Comparison of ENCODE assay signal across 2 cellular contexts in the genomic region with DNA sequence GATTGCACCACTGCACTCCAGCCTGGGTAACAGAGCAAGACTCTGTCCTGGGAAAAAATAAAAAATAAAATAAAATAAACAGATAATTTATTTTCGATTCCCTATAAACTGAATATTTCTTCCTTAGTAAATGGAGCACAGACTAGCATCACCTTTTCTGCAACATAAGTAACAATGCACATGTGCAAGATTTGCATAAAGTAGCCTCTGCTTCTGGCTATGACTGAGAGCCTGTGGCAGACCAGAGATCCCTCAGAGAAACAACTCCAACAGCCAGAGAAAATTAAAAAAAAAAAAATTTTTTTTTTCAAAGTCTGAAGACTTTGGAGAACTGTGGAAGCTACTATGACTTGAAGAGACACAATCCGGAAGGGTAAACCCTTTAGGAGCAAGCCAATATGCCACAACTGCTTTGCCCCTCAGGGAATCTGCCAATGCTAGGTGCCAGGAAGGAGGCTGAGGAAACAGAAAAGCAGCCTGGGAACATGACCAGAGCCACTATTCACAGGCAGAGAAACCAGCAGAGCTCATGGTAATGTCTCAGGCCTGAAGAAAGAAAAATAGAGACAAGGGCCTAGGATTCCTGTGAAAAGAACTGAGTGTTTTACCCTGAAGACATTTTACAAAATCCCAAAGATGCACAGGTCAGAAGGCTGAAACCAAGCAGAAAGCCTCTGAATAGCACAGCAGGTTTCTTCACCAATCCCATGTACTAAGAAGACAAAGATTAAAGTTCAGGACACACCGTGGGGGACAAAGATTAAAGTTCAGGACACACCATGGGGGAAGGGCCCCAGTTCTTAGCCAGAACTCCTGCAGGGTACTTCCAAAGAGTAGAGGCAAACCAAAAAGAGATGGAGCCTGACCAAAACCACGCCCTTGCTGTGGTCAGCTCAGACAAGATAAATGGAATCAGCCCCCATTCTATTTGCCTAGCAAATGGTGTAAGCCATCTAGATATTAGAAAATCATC.
TF ChIP-seq lines count a peak whose summit lies in the region.

No MANE protein-coding gene starts in this region.

TF ChIP-seq in WTC11, 78 proteins besides CTCF, POLR2A, EP300 and RAD21:
- TF ChIP-seq ZNF423 (CRISPR knock-in tag; IDR thresholded peaks at IDR 0.05), result peak; percentile 50
- TF ChIP-seq MYBL2 (CRISPR knock-in tag; IDR thresholded peaks at IDR 0.05), result no peak
- TF ChIP-seq, protein P1, sequence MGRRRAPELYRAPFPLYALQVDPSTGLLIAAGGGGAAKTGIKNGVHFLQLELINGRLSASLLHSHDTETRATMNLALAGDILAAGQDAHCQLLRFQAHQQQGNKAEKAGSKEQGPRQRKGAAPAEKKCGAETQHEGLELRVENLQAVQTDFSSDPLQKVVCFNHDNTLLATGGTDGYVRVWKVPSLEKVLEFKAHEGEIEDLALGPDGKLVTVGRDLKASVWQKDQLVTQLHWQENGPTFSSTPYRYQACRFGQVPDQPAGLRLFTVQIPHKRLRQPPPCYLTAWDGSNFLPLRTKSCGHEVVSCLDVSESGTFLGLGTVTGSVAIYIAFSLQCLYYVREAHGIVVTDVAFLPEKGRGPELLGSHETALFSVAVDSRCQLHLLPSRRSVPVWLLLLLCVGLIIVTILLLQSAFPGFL (CRISPR knock-in tag; IDR thresholded peaks at IDR 0.05; ENCODE audit: borderline replicate concordance), result no peak
- TF ChIP-seq, protein P2, sequence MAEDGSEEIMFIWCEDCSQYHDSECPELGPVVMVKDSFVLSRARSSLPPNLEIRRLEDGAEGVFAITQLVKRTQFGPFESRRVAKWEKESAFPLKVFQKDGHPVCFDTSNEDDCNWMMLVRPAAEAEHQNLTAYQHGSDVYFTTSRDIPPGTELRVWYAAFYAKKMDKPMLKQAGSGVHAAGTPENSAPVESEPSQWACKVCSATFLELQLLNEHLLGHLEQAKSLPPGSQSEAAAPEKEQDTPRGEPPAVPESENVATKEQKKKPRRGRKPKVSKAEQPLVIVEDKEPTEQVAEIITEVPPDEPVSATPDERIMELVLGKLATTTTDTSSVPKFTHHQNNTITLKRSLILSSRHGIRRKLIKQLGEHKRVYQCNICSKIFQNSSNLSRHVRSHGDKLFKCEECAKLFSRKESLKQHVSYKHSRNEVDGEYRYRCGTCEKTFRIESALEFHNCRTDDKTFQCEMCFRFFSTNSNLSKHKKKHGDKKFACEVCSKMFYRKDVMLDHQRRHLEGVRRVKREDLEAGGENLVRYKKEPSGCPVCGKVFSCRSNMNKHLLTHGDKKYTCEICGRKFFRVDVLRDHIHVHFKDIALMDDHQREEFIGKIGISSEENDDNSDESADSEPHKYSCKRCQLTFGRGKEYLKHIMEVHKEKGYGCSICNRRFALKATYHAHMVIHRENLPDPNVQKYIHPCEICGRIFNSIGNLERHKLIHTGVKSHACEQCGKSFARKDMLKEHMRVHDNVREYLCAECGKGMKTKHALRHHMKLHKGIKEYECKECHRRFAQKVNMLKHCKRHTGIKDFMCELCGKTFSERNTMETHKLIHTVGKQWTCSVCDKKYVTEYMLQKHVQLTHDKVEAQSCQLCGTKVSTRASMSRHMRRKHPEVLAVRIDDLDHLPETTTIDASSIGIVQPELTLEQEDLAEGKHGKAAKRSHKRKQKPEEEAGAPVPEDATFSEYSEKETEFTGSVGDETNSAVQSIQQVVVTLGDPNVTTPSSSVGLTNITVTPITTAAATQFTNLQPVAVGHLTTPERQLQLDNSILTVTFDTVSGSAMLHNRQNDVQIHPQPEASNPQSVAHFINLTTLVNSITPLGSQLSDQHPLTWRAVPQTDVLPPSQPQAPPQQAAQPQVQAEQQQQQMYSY (CRISPR knock-in tag; IDR thresholded peaks at IDR 0.05), result no peak
- TF ChIP-seq EMX1 (CRISPR knock-in tag; IDR thresholded peaks at IDR 0.05), result no peak
- TF ChIP-seq, protein P3, sequence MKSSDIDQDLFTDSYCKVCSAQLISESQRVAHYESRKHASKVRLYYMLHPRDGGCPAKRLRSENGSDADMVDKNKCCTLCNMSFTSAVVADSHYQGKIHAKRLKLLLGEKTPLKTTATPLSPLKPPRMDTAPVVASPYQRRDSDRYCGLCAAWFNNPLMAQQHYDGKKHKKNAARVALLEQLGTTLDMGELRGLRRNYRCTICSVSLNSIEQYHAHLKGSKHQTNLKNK (CRISPR knock-in tag; IDR thresholded peaks at IDR 0.05), result no peak
- TF ChIP-seq, protein P4, sequence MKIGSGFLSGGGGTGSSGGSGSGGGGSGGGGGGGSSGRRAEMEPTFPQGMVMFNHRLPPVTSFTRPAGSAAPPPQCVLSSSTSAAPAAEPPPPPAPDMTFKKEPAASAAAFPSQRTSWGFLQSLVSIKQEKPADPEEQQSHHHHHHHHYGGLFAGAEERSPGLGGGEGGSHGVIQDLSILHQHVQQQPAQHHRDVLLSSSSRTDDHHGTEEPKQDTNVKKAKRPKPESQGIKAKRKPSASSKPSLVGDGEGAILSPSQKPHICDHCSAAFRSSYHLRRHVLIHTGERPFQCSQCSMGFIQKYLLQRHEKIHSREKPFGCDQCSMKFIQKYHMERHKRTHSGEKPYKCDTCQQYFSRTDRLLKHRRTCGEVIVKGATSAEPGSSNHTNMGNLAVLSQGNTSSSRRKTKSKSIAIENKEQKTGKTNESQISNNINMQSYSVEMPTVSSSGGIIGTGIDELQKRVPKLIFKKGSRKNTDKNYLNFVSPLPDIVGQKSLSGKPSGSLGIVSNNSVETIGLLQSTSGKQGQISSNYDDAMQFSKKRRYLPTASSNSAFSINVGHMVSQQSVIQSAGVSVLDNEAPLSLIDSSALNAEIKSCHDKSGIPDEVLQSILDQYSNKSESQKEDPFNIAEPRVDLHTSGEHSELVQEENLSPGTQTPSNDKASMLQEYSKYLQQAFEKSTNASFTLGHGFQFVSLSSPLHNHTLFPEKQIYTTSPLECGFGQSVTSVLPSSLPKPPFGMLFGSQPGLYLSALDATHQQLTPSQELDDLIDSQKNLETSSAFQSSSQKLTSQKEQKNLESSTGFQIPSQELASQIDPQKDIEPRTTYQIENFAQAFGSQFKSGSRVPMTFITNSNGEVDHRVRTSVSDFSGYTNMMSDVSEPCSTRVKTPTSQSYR (CRISPR knock-in tag; IDR thresholded peaks at IDR 0.05), result no peak

TF ChIP-seq in HepG2, 621 proteins besides CTCF, POLR2A, EP300 and RAD21 (continues in another document):
- peak; percentile 32; the same call in 1 of the 2 replicates for TF ChIP-seq FOXP4 (CRISPR knock-in tag; IDR thresholded peaks at IDR 0.05)
- no peak for TF ChIP-seq ARID2 (CRISPR knock-in tag; IDR thresholded peaks at IDR 0.05; ENCODE audit: borderline replicate concordance)
- 0 out of 2 replicates have a peak, but pooled peaks have one; percentile 51 for TF ChIP-seq ZSCAN12 (CRISPR knock-in tag; IDR thresholded peaks at IDR 0.05)
- peak; percentile 42; the same call in 1 of the 2 replicates for TF ChIP-seq NAIF1 (CRISPR knock-in tag; IDR thresholded peaks at IDR 0.05; ENCODE audit: borderline replicate concordance)
- peak; percentile 97 for TF ChIP-seq NCOR1 (IDR thresholded peaks at IDR 0.05; ENCODE audit: borderline replicate concordance, low read length)
- TF ChIP-seq, protein P5, sequence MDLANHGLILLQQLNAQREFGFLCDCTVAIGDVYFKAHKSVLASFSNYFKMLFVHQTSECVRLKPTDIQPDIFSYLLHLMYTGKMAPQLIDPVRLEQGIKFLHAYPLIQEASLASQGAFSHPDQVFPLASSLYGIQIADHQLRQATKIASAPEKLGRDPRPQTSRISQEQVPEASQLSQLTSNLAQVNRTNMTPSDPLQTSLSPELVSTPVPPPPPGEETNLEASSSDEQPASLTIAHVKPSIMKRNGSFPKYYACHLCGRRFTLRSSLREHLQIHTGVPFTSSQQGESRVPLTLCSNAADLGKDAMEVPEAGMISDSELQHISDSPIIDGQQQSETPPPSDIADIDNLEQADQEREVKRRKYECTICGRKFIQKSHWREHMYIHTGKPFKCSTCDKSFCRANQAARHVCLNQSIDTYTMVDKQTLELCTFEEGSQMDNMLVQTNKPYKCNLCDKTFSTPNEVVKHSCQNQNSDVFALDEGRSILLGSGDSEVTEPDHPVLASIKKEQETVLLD (CRISPR knock-in tag; IDR thresholded peaks at IDR 0.05; ENCODE audit: low read depth), result no peak
- TF ChIP-seq PHF21A (CRISPR knock-in tag; IDR thresholded peaks at IDR 0.05), result no peak
- TF ChIP-seq SOX13 (IDR thresholded peaks at IDR 0.05), result no peak
- 0 out of 4 replicates have a peak, but pooled peaks of 1 of the 2 experiments have one; percentile 17 for TF ChIP-seq SOX13 (CRISPR knock-in tag; conservative IDR thresholded peaks at IDR 0.05 in 1 of 2, IDR thresholded peaks at IDR 0.05 in 1 of 2)
- 0 out of 2 replicates have a peak, but pooled peaks have one; percentile 47 for TF ChIP-seq GFI1 (CRISPR knock-in tag; IDR thresholded peaks at IDR 0.05; ENCODE audit: borderline replicate concordance)
- TF ChIP-seq ZNF501 (CRISPR knock-in tag; IDR thresholded peaks at IDR 0.05), result 0 out of 2 replicates have a peak, but pooled peaks have one; percentile 32
- 0 out of 2 replicates have a peak, but pooled peaks have one; percentile 19 for TF ChIP-seq RCOR2 (CRISPR knock-in tag; IDR thresholded peaks at IDR 0.05)
- no peak for TF ChIP-seq ZFP36L2 (CRISPR knock-in tag; IDR thresholded peaks at IDR 0.05)
- TF ChIP-seq POGZ (CRISPR knock-in tag; IDR thresholded peaks at IDR 0.05), result peak; percentile 53; the same call in 1 of the 2 replicates
- 0 out of 2 replicates have a peak, but pooled peaks have one; percentile 48 for TF ChIP-seq KDM6A (CRISPR knock-in tag; IDR thresholded peaks at IDR 0.05; ENCODE audit: low read depth)
- TF ChIP-seq ZBTB49 (CRISPR knock-in tag; IDR thresholded peaks at IDR 0.05; ENCODE audit: borderline replicate concordance), result no peak
- peak; percentile 98 for TF ChIP-seq HNF4A (CRISPR knock-in tag; IDR thresholded peaks at IDR 0.05)
- no peak for TF ChIP-seq SAFB2 (CRISPR knock-in tag; IDR thresholded peaks at IDR 0.05; ENCODE audit: borderline replicate concordance, low read depth)
- TF ChIP-seq KDM1A (CRISPR knock-in tag; IDR thresholded peaks at IDR 0.05), result peak; percentile 41; the same call in 1 of the 2 replicates
- no peak for TF ChIP-seq ZFP1 (CRISPR knock-in tag; IDR thresholded peaks at IDR 0.05)
- 0 out of 2 replicates have a peak, but pooled peaks have one; percentile 15 for TF ChIP-seq THYN1 (CRISPR knock-in tag; IDR thresholded peaks at IDR 0.05; ENCODE audit: borderline replicate concordance, low read depth)
- TF ChIP-seq ZKSCAN1 (IDR thresholded peaks at IDR 0.05; ENCODE audit: low read length), result no peak
- 0 out of 2 replicates have a peak, but pooled peaks have one; percentile 28 for TF ChIP-seq PITX1 (CRISPR knock-in tag; IDR thresholded peaks at IDR 0.05)
- no peak for TF ChIP-seq FOXC1 (CRISPR knock-in tag; IDR thresholded peaks at IDR 0.05; ENCODE audit: borderline replicate concordance)
- TF ChIP-seq ZNF317 (CRISPR knock-in tag; IDR thresholded peaks at IDR 0.05), result 0 out of 2 replicates have a peak, but pooled peaks have one; percentile 40
- TF ChIP-seq CBFB (CRISPR knock-in tag; IDR thresholded peaks at IDR 0.05), result no peak
- 0 out of 2 replicates have a peak, but pooled peaks have one; percentile 46 for TF ChIP-seq MTERF4 (CRISPR knock-in tag; IDR thresholded peaks at IDR 0.05)
- peak; percentile 51; the same call in 1 of the 2 replicates for TF ChIP-seq ZMYM3 (CRISPR knock-in tag; IDR thresholded peaks at IDR 0.05)
- TF ChIP-seq, protein P6, sequence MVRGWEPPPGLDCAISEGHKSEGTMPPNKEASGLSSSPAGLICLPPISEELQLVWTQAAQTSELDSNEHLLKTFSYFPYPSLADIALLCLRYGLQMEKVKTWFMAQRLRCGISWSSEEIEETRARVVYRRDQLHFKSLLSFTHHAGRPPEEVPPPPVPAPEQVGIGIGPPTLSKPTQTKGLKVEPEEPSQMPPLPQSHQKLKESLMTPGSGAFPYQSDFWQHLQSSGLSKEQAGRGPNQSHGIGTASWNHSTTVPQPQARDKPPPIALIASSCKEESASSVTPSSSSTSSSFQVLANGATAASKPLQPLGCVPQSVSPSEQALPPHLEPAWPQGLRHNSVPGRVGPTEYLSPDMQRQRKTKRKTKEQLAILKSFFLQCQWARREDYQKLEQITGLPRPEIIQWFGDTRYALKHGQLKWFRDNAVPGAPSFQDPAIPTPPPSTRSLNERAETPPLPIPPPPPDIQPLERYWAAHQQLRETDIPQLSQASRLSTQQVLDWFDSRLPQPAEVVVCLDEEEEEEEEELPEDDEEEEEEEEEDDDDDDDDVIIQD (CRISPR knock-in tag; IDR thresholded peaks at IDR 0.05; ENCODE audit: low read depth), result peak; percentile 66; the same call in 1 of the 2 replicates
- TF ChIP-seq SAP130 (CRISPR knock-in tag; IDR thresholded peaks at IDR 0.05; ENCODE audit: low read depth), result peak; percentile 27; the same call in 1 of the 2 replicates
- TF ChIP-seq ZMYM2 (CRISPR knock-in tag; IDR thresholded peaks at IDR 0.05), result peak; percentile 80; the same call in 1 of the 2 replicates
- no peak for TF ChIP-seq ZFP41 (CRISPR knock-in tag; IDR thresholded peaks at IDR 0.05; ENCODE audit: borderline replicate concordance)
- TF ChIP-seq ASH2L (IDR thresholded peaks at IDR 0.05; ENCODE audit: insufficient read length, low read depth, low read length), result peak; percentile 42
- TF ChIP-seq ZNF672 (CRISPR knock-in tag; IDR thresholded peaks at IDR 0.05), result no peak
